Comparison of ENCODE assay signal across 9 cellular contexts in the genomic region with DNA sequence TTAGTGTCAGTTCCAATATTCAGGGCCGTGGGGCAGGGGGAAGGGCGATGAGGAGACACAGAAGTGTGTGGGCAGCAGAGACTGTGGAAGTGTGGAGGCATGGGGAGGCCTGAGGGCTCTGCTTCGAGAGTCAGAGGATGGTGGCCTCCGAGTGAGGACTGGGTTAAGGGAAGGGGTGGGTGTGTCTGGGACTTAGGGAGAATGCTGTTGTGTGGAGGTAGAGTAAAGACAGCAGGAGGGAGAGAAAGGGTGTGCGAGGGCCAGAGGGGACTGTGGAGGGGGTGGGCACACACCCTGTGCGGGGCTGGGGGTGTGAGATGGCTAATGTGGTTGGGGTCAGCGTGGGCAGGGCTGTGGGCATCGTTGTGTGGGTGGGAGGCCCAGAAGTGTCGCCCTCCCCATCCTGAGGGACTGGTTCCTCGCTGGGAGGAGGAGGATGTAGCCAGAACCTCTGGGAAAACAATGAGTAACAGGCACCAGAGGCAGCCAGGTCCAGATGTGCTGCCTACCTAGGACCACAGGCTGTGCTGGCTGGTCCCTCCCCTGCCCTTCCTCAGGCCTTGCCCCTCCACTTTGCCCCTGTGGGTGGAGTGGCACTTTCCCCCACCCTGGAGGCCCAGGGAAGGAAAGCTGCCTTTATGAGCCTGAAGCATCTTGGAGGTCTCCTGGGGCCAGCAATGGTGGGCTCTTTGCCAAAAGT. TPM values are rescaled to one million over a fixed set of nuclear protein-coding genes. Genes with fewer than 3 reads are reported as not detected.
A peak's percentile ranks its signal among the peaks of the same experiment; 100 is the strongest.
DNase-seq lines count a peak whose midpoint lies in the region; ATAC-seq lines count a peak whose summit lies in the region.
"Had no signal": no experiment of that assay in that cellular context is flagged by ENCODE, and none has a peak within 500 bp of the region (broad histone marks: within the 10 kb centered on the region; RNA-seq: fewer than 3 reads in every experiment).

No MANE protein-coding gene starts in this region.

- H3K36me3 ChIP-seq in BLaER1 treated with 17β-estradiol and CSF1 and Interleukin-3, amounts not matched to agents 10 nM and 100 nM = peaks cover 0 to 9% (median 0%) of the 10 kb centered on the region in 11 experiments; a peak in 3 of 22 replicates
- peaks cover 6% of the 10 kb centered on the region for H3K36me3 ChIP-seq in CD8-positive, alpha-beta memory T cell (ENCODE audit: insufficient read depth, low read length)

- no peaks in the 10 kb centered on the region for H3K27me3 Mint-ChIP-seq in CD8-positive, alpha-beta memory T cell
- no peaks in the 10 kb centered on the region for H3K27me3 Mint-ChIP-seq in memory B cell

- H3K4me1 Mint-ChIP-seq in CD8-positive, alpha-beta memory T cell = peaks cover 47 to 75% (median 68%) of the 10 kb centered on the region in 3 donors
- H3K4me1 Mint-ChIP-seq in memory B cell = peaks cover 24% of the 10 kb centered on the region

- no peak overlapping the region for H3K4me3 ChIP-seq in BLaER1 treated with 17β-estradiol and CSF1 and Interleukin-3, amounts not matched to agents 10 nM and 100 nM
- H3K4me3 ChIP-seq in CD8-positive, alpha-beta memory T cell (ENCODE audit: low read length) = peak overlapping the region; percentile 16

- no peaks in the 10 kb centered on the region for H3K9me3 Mint-ChIP-seq in CD8-positive, alpha-beta memory T cell
- H3K9me3 Mint-ChIP-seq in memory B cell = no peaks in the 10 kb centered on the region
- H3K9me3 Mint-ChIP-seq: mesothelial cell of epicardium had no signal

- peak overlapping the region in 5 of 11 experiments; percentile 8 to 52 (median 36); a peak in 8 of 22 replicates for H3K9ac ChIP-seq in BLaER1 treated with 17β-estradiol and CSF1 and Interleukin-3, amounts not matched to agents 10 nM and 100 nM

- peak overlapping the region in 6 of 7 donors; percentile 5 to 96 (median 52) for H3K4me3 Mint-ChIP-seq in CD8-positive, alpha-beta memory T cell
- no peak overlapping the region for H3K4me3 Mint-ChIP-seq in memory B cell
- H3K4me3 Mint-ChIP-seq: mesothelial cell of epicardium had no signal

- peaks cover 33 to 40% (median 37%) of the 10 kb centered on the region in 10 experiments for H3K4me1 ChIP-seq in BLaER1 treated with 17β-estradiol and CSF1 and Interleukin-3, amounts not matched to agents 10 nM and 100 nM
- peaks cover 62% of the 10 kb centered on the region for H3K4me1 ChIP-seq in CD8-positive, alpha-beta memory T cell (ENCODE audit: insufficient read depth, low read length)

- H3K27ac ChIP-seq in BLaER1 treated with 17β-estradiol and CSF1 and Interleukin-3, amounts not matched to agents 10 nM and 100 nM = peak overlapping the region in 6 of 11 experiments; percentile 3 to 47 (median 26); a peak in 4 of 22 replicates
- H3K27ac ChIP-seq in CD8-positive, alpha-beta memory T cell (ENCODE audit: low read depth, low read length) = peak overlapping the region; percentile 48

- H3K36me3 Mint-ChIP-seq in CD8-positive, alpha-beta memory T cell = peaks cover 0 to 59% (median 2%) of the 10 kb centered on the region in 3 donors
- peaks cover 5% of the 10 kb centered on the region for H3K36me3 Mint-ChIP-seq in memory B cell

- ATAC-seq in memory B cell (ENCODE audit: low read depth) (no peak), HG02938 (IDR thresholded peaks at IDR 0.05; ENCODE audit: unreplicated experiment) (no peak), HG03571 (IDR thresholded peaks at IDR 0.05; ENCODE audit: unreplicated experiment) (no peak)
- ATAC-seq: Panc1 had no signal

- H3K4me2 ChIP-seq in BLaER1 treated with 17β-estradiol and CSF1 and Interleukin-3, amounts not matched to agents 10 nM and 100 nM = peak overlapping the region; percentile 46 to 75 (median 60)

- no peaks in the 10 kb centered on the region for H3K9me3 ChIP-seq in BLaER1 treated with 17β-estradiol and CSF1 and Interleukin-3, amounts not matched to agents 10 nM and 100 nM (replicated peaks in 1 of 11)
- H3K9me3 ChIP-seq in CD8-positive, alpha-beta memory T cell (ENCODE audit: low read length) = no peaks in the 10 kb centered on the region

- H3K27me3 ChIP-seq in BLaER1 treated with 17β-estradiol and CSF1 and Interleukin-3, amounts not matched to agents 10 nM and 100 nM = no peaks in the 10 kb centered on the region
- H3K27me3 ChIP-seq in CD8-positive, alpha-beta memory T cell (ENCODE audit: insufficient read depth, low read length, poor library complexity, severe bottlenecking) = no peaks in the 10 kb centered on the region

- POLR2A ChIA-PET in CD8-positive, alpha-beta memory T cell (lab: Charles Lee) = interaction anchor here (0.6 kb wide), 1 partner anchor 200 kb away, joined by 3 read pairs; no protein-coding TSS in a partner anchor

- CTCF ChIA-PET in CD8-positive, alpha-beta memory T cell (lab: Charles Lee) = interaction anchor here (1.1 kb wide), 1 partner anchor 46 kb away, joined by 5 read pairs; no protein-coding TSS in a partner anchor

- peak overlapping the region; percentile 2 to 95 (median 72) for H3K27ac Mint-ChIP-seq in CD8-positive, alpha-beta memory T cell
- H3K27ac Mint-ChIP-seq in memory B cell = peak overlapping the region; percentile 54
- H3K27ac Mint-ChIP-seq: mesothelial cell of epicardium had no signal

- DNase-seq in CD8-positive, alpha-beta memory T cell = no peak
- DNase-seq in activated CD4-positive, alpha-beta T cell treated with anti-CD3 and anti-CD28 coated beads, Interleukin-2, amount 50 U/mL, for 48 hours = peak; percentile 6 to 21
- DNase-seq in memory B cell (ENCODE audit: low spot score in 2 of 2) (no peak), DMS153 (lab: John Stamatoyannopoulos, UW) (no peak)

- peaks cover 12 to 48% (median 25%) of the 10 kb centered on the region in 11 experiments; a peak in 15 of 22 replicates for H4K20me1 ChIP-seq in BLaER1 treated with 17β-estradiol and CSF1 and Interleukin-3, amounts not matched to agents 10 nM and 100 nM

RNA-seq across cellular contexts. Expression of gene USP20, which starts 4.2 kb away (rescaled TPM):
- total RNA-seq in CD8-positive, alpha-beta memory T cell = 10 to 100 TPM; 50.2 to 50.8 TPM
- 50.3 TPM for polyA plus RNA-seq in CD8-positive, alpha-beta memory T cell

RNA-seq across cellular contexts. Expression of gene C9orf78, which starts 4.4 kb away (rescaled TPM):
- total RNA-seq in CD8-positive, alpha-beta memory T cell = 10 to 100 TPM; 71.4 to 76.4 TPM
- polyA plus RNA-seq in CD8-positive, alpha-beta memory T cell = 249 TPM

RNA-seq across cellular contexts. Expression of gene TOR1A, which starts 15.5 kb away (rescaled TPM):
- 10 to 100 TPM; 53.8 to 53.9 TPM for total RNA-seq in CD8-positive, alpha-beta memory T cell
- polyA plus RNA-seq in CD8-positive, alpha-beta memory T cell = 73.8 TPM

RNA-seq across cellular contexts. Expression of gene TOR1B, which starts 36.5 kb away (rescaled TPM):
- 10 to 100 TPM; 24.6 to 27.1 TPM for total RNA-seq in CD8-positive, alpha-beta memory T cell
- polyA plus RNA-seq in CD8-positive, alpha-beta memory T cell = 32.8 TPM

Comparison
In these comparisons a context has a peak if more than half of its experiments do, and no peak if none do; other contexts are left out.
1. DNase-seq: peak in activated CD4-positive, alpha-beta T cell treated with anti-CD3 and anti-CD28 coated beads, Interleukin-2, amount 50 U/mL, for 48 hours (2 of 2); none in CD8-positive, alpha-beta memory T cell (0 of 5), memory B cell (0 of 2) and DMS153 (single experiment).